Comparison of ENCODE assay signal across 8 cellular contexts in the genomic region with DNA sequence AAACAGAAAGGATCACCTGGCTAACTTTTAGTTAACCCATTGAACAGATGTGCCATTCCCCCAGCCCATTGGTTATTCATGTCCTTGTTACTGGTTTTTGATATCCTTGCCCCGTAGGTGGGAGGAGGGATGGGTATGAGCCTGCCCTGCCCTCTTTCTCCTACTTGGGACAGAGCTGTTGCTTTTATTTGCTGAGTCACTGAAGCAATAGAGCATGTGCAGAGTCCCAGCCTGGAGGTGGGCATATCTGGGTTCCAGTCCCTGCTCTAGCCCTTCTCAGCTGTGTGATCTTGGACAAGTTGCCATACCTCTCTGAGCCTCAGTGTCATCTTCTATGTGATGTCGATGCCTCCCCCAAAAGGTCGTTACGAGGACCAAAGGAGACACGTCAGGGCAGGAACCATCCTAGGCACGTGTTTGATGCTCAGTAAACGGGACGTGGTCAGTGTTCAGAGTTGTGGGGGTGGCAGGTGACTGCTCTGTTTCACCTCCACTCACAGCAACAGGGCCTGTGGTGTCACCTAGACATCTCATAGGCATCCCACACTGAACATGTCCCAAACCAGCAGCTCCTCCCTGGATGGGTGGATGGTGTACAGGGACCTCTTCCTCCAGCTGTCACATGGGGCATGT.
DNase-seq lines count a peak whose midpoint lies in the region; ATAC-seq, FAIRE-seq and TF ChIP-seq lines count a peak whose summit lies in the region.

No MANE protein-coding gene starts in this region.

- H3K9me3 Mint-ChIP-seq in activated CD8-positive, alpha-beta memory T cell treated with anti-CD3 and anti-CD28 coated beads, Interleukin-2, amount 10 ng/mL, durations not matched to agents 7 days and 5 days (ENCODE audit: low read depth) = no peaks in the 10 kb centered on the region

- H3K9me3 ChIP-seq in heart left ventricle = no peaks in the 10 kb centered on the region

- no peak for FAIRE-seq in urothelium cell line (lab: Jason Lieb, UNC)

- TF ChIP-seq POLR2A in heart left ventricle (IDR thresholded peaks at IDR 0.05) = no peak

- H3K27ac ChIP-seq in heart left ventricle = peak overlapping the region in 9 of 12 donors; percentile 2 to 80 (median 35)

- peak overlapping the region in 9 of 12 donors; percentile 21 to 49 (median 34) for H3K4me3 ChIP-seq in heart left ventricle

- H3K36me3 Mint-ChIP-seq in activated CD8-positive, alpha-beta memory T cell treated with anti-CD3 and anti-CD28 coated beads, Interleukin-2, amount 10 ng/mL, durations not matched to agents 7 days and 5 days = peaks cover 6% of the 10 kb centered on the region

- H3K4me1 Mint-ChIP-seq in activated CD8-positive, alpha-beta memory T cell treated with anti-CD3 and anti-CD28 coated beads, Interleukin-2, amount 10 ng/mL, durations not matched to agents 7 days and 5 days = peaks cover 71% of the 10 kb centered on the region

- H3K27me3 Mint-ChIP-seq in activated CD8-positive, alpha-beta memory T cell treated with anti-CD3 and anti-CD28 coated beads, Interleukin-2, amount 10 ng/mL, durations not matched to agents 7 days and 5 days = no peaks in the 10 kb centered on the region

- DNase-seq in heart left ventricle (no peak), cardiac septum (ENCODE audit: low spot score) (no peak), iris pigment epithelial cell (ENCODE audit: low read depth) (peak; percentile 65), urothelium cell line (ENCODE audit: low spot score) (peak; percentile 66), germinal center (ENCODE audit: low spot score) (no peak)
- peak; percentile 81 for DNase-seq in activated CD8-positive, alpha-beta memory T cell treated with anti-CD3 and anti-CD28 coated beads, Interleukin-2, amount 10 ng/mL, durations not matched to agents 7 days and 5 days

- CTCF ChIA-PET in activated CD8-positive, alpha-beta memory T cell treated with anti-CD3 and anti-CD28 coated beads, Interleukin-2, amount 10 ng/mL, durations not matched to agents 7 days and 5 days (lab: Charles Lee) = interaction anchor here (0.8 to 6.9 kb wide), 18 partner anchors 16 to 131 kb away, joined by 3 to 63 read pairs (median 4); no protein-coding TSS in a partner anchor

- peak overlapping the region; percentile 95 for H3K27ac Mint-ChIP-seq in activated CD8-positive, alpha-beta memory T cell treated with anti-CD3 and anti-CD28 coated beads, Interleukin-2, amount 10 ng/mL, durations not matched to agents 7 days and 5 days

- no peak for TF ChIP-seq CTCF in heart left ventricle (IDR thresholded peaks at IDR 0.05)

- intact Hi-C loops in heart left ventricle (cut with DNase I) = loop anchor here in 5 of 10 donors (5.0 to 10.0 kb wide), 2 partner anchors 61 to 64 kb away; partner anchors contain the start of gene BMAL1 (in 5 of the 5)
- intact Hi-C loops in cardiac septum (cut with DNase I) = loop anchor here (2.0 to 5.0 kb wide), 3 partner anchors 36 to 130 kb away; partner anchors contain the start of gene BTBD10

- no peaks in the 10 kb centered on the region for H3K36me3 ChIP-seq in heart left ventricle

- WGBS in heart left ventricle, 4 donors = 85 to 92% (median 87%) methylated on average over 8 of the region's 8 CpGs

- no peaks in the 10 kb centered on the region for H3K27me3 ChIP-seq in heart left ventricle

- peak in 3 of 4 donors; percentile 23 to 61 (median 51) for ATAC-seq in heart left ventricle
- ATAC-seq in activated CD8-positive, alpha-beta memory T cell treated with anti-CD3 and anti-CD28 coated beads, Interleukin-2, amount 10 ng/mL, durations not matched to agents 7 days and 5 days = peak; percentile 61
- ATAC-seq in HG02973 (IDR thresholded peaks at IDR 0.05; ENCODE audit: unreplicated experiment) = no peak
- ATAC-seq in HG03571 (IDR thresholded peaks at IDR 0.05; ENCODE audit: unreplicated experiment) = no peak

- H3K4me3 Mint-ChIP-seq in activated CD8-positive, alpha-beta memory T cell treated with anti-CD3 and anti-CD28 coated beads, Interleukin-2, amount 10 ng/mL, durations not matched to agents 7 days and 5 days = peak overlapping the region; percentile 74

- peaks cover 0 to 52% (median 31%) of the 10 kb centered on the region in 12 donors for H3K4me1 ChIP-seq in heart left ventricle

Comparison
In these comparisons a context has a peak if more than half of its experiments do, and no peak if none do; other contexts are left out.
1. ATAC-seq: peak in heart left ventricle (3 of 4) and activated CD8-positive, alpha-beta memory T cell treated with anti-CD3 and anti-CD28 coated beads, Interleukin-2, amount 10 ng/mL, durations not matched to agents 7 days and 5 days (single experiment); none in HG02973 (single experiment) and HG03571 (single experiment).
2. DNase-seq: peak in activated CD8-positive, alpha-beta memory T cell treated with anti-CD3 and anti-CD28 coated beads, Interleukin-2, amount 10 ng/mL, durations not matched to agents 7 days and 5 days (single experiment), iris pigment epithelial cell (single experiment) and urothelium cell line (single experiment); none in heart left ventricle (0 of 5), cardiac septum (single experiment) and germinal center (single experiment).